ENCODE assay signal across 14 cellular contexts in the genomic region with DNA sequence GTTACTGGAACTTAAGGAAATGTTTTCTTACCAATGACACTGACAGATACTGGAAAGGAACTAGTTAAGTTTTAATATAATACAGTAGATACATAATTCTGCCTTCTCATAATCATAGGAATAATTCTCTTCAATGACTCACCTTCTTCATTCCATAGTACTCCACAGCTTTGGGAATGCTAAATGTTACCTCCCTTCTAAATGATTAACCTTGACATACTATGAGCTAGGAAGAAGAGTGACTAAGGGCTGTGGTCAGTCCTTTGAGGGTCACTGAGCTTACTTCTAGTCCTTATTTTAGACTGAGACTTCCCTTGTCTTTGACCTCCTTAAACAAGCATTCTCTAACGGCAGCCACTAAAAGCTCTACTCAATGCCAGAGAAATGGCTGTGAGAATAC.
DNase-seq lines count a peak whose midpoint lies in the region; ATAC-seq, FAIRE-seq and TF ChIP-seq lines count a peak whose summit lies in the region.
"Had no signal": no experiment of that assay in that cellular context is flagged by ENCODE, and none has a peak within 500 bp of the region (broad histone marks: within the 10 kb centered on the region; RNA-seq: fewer than 3 reads in every experiment).

No MANE protein-coding gene starts in this region.

- TF ChIP-seq CTCF in epithelial cell of proximal tubule (conservative IDR thresholded peaks at IDR 0.05; ENCODE audit: low read depth, low read length), result no peak

- intact Hi-C loops in Right ventricle myocardium inferior (cut with DNase I), result no loop called here

- H3K9me3 Mint-ChIP-seq in T-helper 2 cell treated with Interferon-gamma antibody and Interleukin-4, amounts not matched to agents 5 μg/mL and 100 μg/mL, for 36 hours, result no peaks in the 10 kb centered on the region
- H3K9me3 Mint-ChIP-seq: central memory CD8-positive, alpha-beta T cell had no signal

- H3K4me1 Mint-ChIP-seq in T-helper 2 cell treated with Interferon-gamma antibody and Interleukin-4, amounts not matched to agents 5 μg/mL and 100 μg/mL, for 36 hours (ENCODE audit: low read depth), result peaks cover 8% of the 10 kb centered on the region

- ATAC-seq in Right ventricle myocardium inferior (no peak), GM21447 (IDR thresholded peaks at IDR 0.05; ENCODE audit: unreplicated experiment) (no peak)
- ATAC-seq: activated CD8-positive, alpha-beta T cell treated with anti-CD3 and anti-CD28 coated beads, Interleukin-2, amount 10 ng/mL, durations not matched to agents 7 days and 5 days; Panc1 had no signal

- DNase-seq in GM19239 (ENCODE audit: insufficient read length, low spot score) (no peak), RKO (ENCODE audit: low spot score) (peak; percentile 65), epithelial cell of proximal tubule (ENCODE audit: low read depth) (peak; percentile 78), renal cortical epithelial cell (ENCODE audit: low read depth) (peak; percentile 95), Right ventricle myocardium inferior (ENCODE audit: missing footprints) (no peak), NCI-H1048 (lab: John Stamatoyannopoulos, UW) (no peak)
- no peak for DNase-seq in T-helper 2 cell treated with Interferon-gamma antibody and Interleukin-4, amounts not matched to agents 5 μg/mL and 100 μg/mL, for 36 hours (ENCODE audit: low spot score)
- DNase-seq: activated CD8-positive, alpha-beta T cell treated with anti-CD3 and anti-CD28 coated beads, Interleukin-2, amount 10 ng/mL, durations not matched to agents 7 days and 5 days; activated gamma-delta T cell; T1000 had no signal

- no peak overlapping the region for H3K4me3 ChIP-seq in epithelial cell of proximal tubule (ENCODE audit: low read depth, low read length)
- H3K4me3 ChIP-seq: esophagus muscularis mucosa had no signal

- H3K36me3 Mint-ChIP-seq in T-helper 2 cell treated with Interferon-gamma antibody and Interleukin-4, amounts not matched to agents 5 μg/mL and 100 μg/mL, for 36 hours (ENCODE audit: low read depth), result peaks cover 9% of the 10 kb centered on the region

- no peak overlapping the region for H3K4me3 Mint-ChIP-seq in T-helper 2 cell treated with Interferon-gamma antibody and Interleukin-4, amounts not matched to agents 5 μg/mL and 100 μg/mL, for 36 hours
- H3K4me3 Mint-ChIP-seq: activated CD8-positive, alpha-beta T cell treated with anti-CD3 and anti-CD28 coated beads, Interleukin-2, amount 10 ng/mL, durations not matched to agents 7 days and 5 days; central memory CD8-positive, alpha-beta T cell had no signal

- no peak overlapping the region for H3K27ac Mint-ChIP-seq in T-helper 2 cell treated with Interferon-gamma antibody and Interleukin-4, amounts not matched to agents 5 μg/mL and 100 μg/mL, for 36 hours
- H3K27ac Mint-ChIP-seq: activated CD8-positive, alpha-beta T cell treated with anti-CD3 and anti-CD28 coated beads, Interleukin-2, amount 10 ng/mL, durations not matched to agents 7 days and 5 days had no signal

- no peaks in the 10 kb centered on the region for H3K27me3 Mint-ChIP-seq in T-helper 2 cell treated with Interferon-gamma antibody and Interleukin-4, amounts not matched to agents 5 μg/mL and 100 μg/mL, for 36 hours (ENCODE audit: low read depth)
- H3K27me3 Mint-ChIP-seq: central memory CD8-positive, alpha-beta T cell had no signal

- FAIRE-seq in GM19239 (lab: Jason Lieb, UNC), result peak; percentile 26

Comparison
In these comparisons a context has a peak if more than half of its experiments do, and no peak if none do; other contexts are left out.
1. DNase-seq: peak in RKO (single experiment), epithelial cell of proximal tubule (single experiment) and renal cortical epithelial cell (single experiment); none in GM19239 (single experiment), Right ventricle myocardium inferior (single experiment), T-helper 2 cell treated with Interferon-gamma antibody and Interleukin-4, amounts not matched to agents 5 μg/mL and 100 μg/mL, for 36 hours (single experiment) and NCI-H1048 (single experiment).